ENCODE assay signal across 26 cellular contexts in the genomic region with DNA sequence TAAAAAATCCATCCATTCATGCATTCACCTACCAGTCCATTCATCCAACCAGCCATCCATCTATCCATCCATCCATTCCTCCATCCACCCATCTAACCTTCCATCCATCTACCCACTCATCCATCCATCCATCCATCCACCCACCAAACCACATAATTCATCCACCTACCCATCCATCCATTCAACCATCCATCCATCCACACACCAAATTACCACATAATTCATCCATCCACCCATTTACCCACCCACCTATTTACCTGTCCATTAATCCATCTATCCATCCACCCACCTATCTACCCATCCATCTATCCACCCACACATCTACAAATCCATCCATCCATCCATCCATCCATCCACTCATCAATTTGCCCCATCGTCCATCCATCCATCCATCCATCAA.
"Had no signal": no experiment of that assay in that cellular context is flagged by ENCODE, and none has a peak within 500 bp of the region (broad histone marks: within the 10 kb centered on the region; RNA-seq: fewer than 3 reads in every experiment).

No MANE protein-coding gene starts in this region.

- H3K27me3 ChIP-seq: gastrocnemius medialis had no signal

- ATAC-seq: esophagus mucosa, gastrocnemius medialis, heart right ventricle, left cardiac atrium, left lung, left ventricle myocardium superior, lower lobe of right lung, mucosa of descending colon had no signal

- H3K4me3 Mint-ChIP-seq: mesothelial cell of epicardium had no signal

- FAIRE-seq: colon, islet of Langerhans, keratinocyte had no signal

- H3K27ac Mint-ChIP-seq: mesothelial cell of epicardium had no signal

- H3K36me3 ChIP-seq: esophagus squamous epithelium, gastrocnemius medialis, heart right ventricle, left lung, lower lobe of right lung had no signal

- H3K36me3 Mint-ChIP-seq: mesothelial cell of epicardium had no signal

- H3K4me3 ChIP-seq: coronary artery, dorsolateral prefrontal cortex, esophagus squamous epithelium, gastrocnemius medialis, heart right ventricle, left lung, lower lobe of right lung, mucosa of descending colon had no signal

- H3K9me3 Mint-ChIP-seq: mesothelial cell of epicardium had no signal

- DNase-seq: dermis blood vessel endothelial cell; dorsolateral prefrontal cortex; effector CD4-positive, alpha-beta T cell; effector memory CD4-positive, alpha-beta T cell; erythroblast; esophagus squamous epithelium; foreskin fibroblast; foreskin melanocyte; gastrocnemius medialis; glutamatergic neuron; head of caudate nucleus; heart right ventricle; hippocampal formation; left cardiac atrium; left lung; left ventricle myocardium superior; lower lobe of right lung; mesenchymal stem cell; mucosa of descending colon had no signal

- H3K9me3 ChIP-seq: esophagus squamous epithelium, gastrocnemius medialis, heart right ventricle, left lung, lower lobe of right lung, mucosa of descending colon had no signal

- H3K27ac ChIP-seq: coronary artery, dorsolateral prefrontal cortex, epithelial cell of prostate, esophagus squamous epithelium, gastrocnemius medialis, heart right ventricle, left lung, lower lobe of right lung had no signal
